Comparison of ENCODE assay signal across 1 cellular context in the genomic region with DNA sequence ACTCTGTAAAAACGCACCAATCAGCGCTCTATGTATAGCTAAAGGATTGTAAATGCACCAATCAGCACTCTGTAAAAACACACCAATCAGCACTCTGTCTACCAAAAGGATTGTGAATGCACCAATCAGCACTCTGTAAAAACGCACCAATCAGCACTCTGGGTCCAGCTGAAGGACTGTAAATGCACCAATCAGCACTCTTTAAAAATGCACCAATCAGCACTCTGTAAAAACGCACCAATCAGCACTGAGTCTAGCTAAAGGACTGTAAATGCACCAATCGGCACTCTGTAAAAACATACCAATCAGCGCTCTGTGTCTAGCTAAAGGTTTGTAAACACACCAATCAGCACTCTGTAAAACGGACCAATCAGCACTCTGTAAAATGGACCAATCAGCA. TPM values are rescaled to one million over a fixed set of nuclear protein-coding genes. Genes with fewer than 3 reads are reported as not detected.
"Had no signal": no experiment of that assay in that cellular context is flagged by ENCODE, and none has a peak within 500 bp of the region (broad histone marks: within the 10 kb centered on the region; RNA-seq: fewer than 3 reads in every experiment).

No MANE protein-coding gene starts in this region.

RNA-seq across cellular contexts. Expression of a gene that starts 27.8 kb away (rescaled TPM):
- total RNA-seq: GM12878 had no signal
